ENCODE assay signal across 1 cellular context in genomic region chr3:24145481-24145880, GRCh38.
TF ChIP-seq lines count a peak whose summit lies in the region.

No MANE protein-coding gene starts in this region.

TF ChIP-seq in IMR-90, 13 proteins besides CTCF, POLR2A, EP300 and RAD21 (continued from another document):
- TF ChIP-seq RCOR1 (IDR thresholded peaks at IDR 0.05; ENCODE audit: insufficient replicate concordance, low read length): no peak
- TF ChIP-seq SMC3 (IDR thresholded peaks at IDR 0.05; ENCODE audit: low read depth, low read length): no peak
